11 cellular contexts compared by ENCODE assay signal in genomic region chr13:19618925-19619324, GRCh38. TPM values are rescaled to one million over a fixed set of nuclear protein-coding genes. Genes with fewer than 3 reads are reported as not detected.
DNase-seq lines count a peak whose midpoint lies in the region; ATAC-seq, FAIRE-seq and TF ChIP-seq lines count a peak whose summit lies in the region.
"Had no signal": no experiment of that assay in that cellular context is flagged by ENCODE, and none has a peak within 500 bp of the region (broad histone marks: within the 10 kb centered on the region; RNA-seq: fewer than 3 reads in every experiment).

No MANE protein-coding gene starts in this region.

- H3K9ac ChIP-seq in astrocyte (ENCODE audit: low read length): no peak overlapping the region

- H3K9me3 Mint-ChIP-seq in astrocyte (ENCODE audit: unreplicated experiment): peaks cover 13% of the 10 kb centered on the region

- no peaks in the 10 kb centered on the region for H3K27me3 Mint-ChIP-seq in astrocyte (ENCODE audit: low read depth, unreplicated experiment)

- H3K9me3 ChIP-seq in astrocyte (ENCODE audit: insufficient read depth, low read depth, low read length): no peaks in the 10 kb centered on the region
- H3K9me3 ChIP-seq in mucosa of descending colon: no peaks in the 10 kb centered on the region
- H3K9me3 ChIP-seq: neutrophil had no signal

- TF ChIP-seq CTCF in astrocyte (IDR thresholded peaks at IDR 0.05; ENCODE audit: insufficient read depth, low read depth, low read length): peak; percentile 60
- TF ChIP-seq CTCF in mucosa of descending colon (IDR thresholded peaks at IDR 0.05): no peak

- H3K36me3 ChIP-seq in astrocyte (ENCODE audit: insufficient read depth, low read length) (no peaks in the 10 kb centered on the region), mucosa of descending colon (ENCODE audit: low read depth) (no peaks in the 10 kb centered on the region)
- H3K36me3 ChIP-seq: neutrophil had no signal

- no peaks in the 10 kb centered on the region for H3K4me1 Mint-ChIP-seq in astrocyte (ENCODE audit: low read depth, unreplicated experiment)
- H3K4me1 Mint-ChIP-seq: activated B cell treated with CpG ODN at 0.5 μM for 24 hours had no signal

- H3K79me2 ChIP-seq in astrocyte (ENCODE audit: insufficient read depth, low read length): no peaks in the 10 kb centered on the region

- H3K4me2 ChIP-seq in astrocyte (ENCODE audit: low read length): no peak overlapping the region

- FAIRE-seq in astrocyte (lab: Jason Lieb, UNC): no peak

- H3K4me1 ChIP-seq in astrocyte (ENCODE audit: insufficient read depth, low read length) (no peaks in the 10 kb centered on the region), mucosa of descending colon (ENCODE audit: low read depth) (no peaks in the 10 kb centered on the region)

- no peak overlapping the region for H3K4me3 Mint-ChIP-seq in astrocyte (ENCODE audit: unreplicated experiment)
- H3K4me3 Mint-ChIP-seq: activated B cell treated with CpG ODN at 0.5 μM for 24 hours; CD4-positive, CD25-positive, alpha-beta regulatory T cell had no signal

- H3K36me3 Mint-ChIP-seq in astrocyte (ENCODE audit: low read depth, unreplicated experiment): no peaks in the 10 kb centered on the region

- intact Hi-C loops in mucosa of descending colon (cut with DNase I, micrococcal nuclease): no loop called here

- no peak overlapping the region for H3K27ac Mint-ChIP-seq in astrocyte (ENCODE audit: unreplicated experiment)
- H3K27ac Mint-ChIP-seq: activated B cell treated with CpG ODN at 0.5 μM for 24 hours; CD4-positive, CD25-positive, alpha-beta regulatory T cell had no signal

- H3K27ac ChIP-seq in astrocyte (ENCODE audit: low read depth, low read length): no peak overlapping the region
- H3K27ac ChIP-seq: neutrophil had no signal

- peak; percentile 12 for DNase-seq in NCI-H2227 (lab: John Stamatoyannopoulos, UW; ENCODE audit: unreplicated experiment)
- no peak for DNase-seq in NCI-H2227 treated with DMSO at 0.1 percent for 48 hours (lab: John Stamatoyannopoulos, UW)
- peak; percentile 86 for DNase-seq in HT-29 (ENCODE audit: low spot score)
- DNase-seq in astrocyte (ENCODE audit: low read depth): no peak
- DNase-seq in mucosa of descending colon: peak in 1 of 3 donors; percentile 68
- no peak for DNase-seq in NCI-H2196 treated with DMSO at 0.1 percent for 48 hours (lab: John Stamatoyannopoulos, UW; ENCODE audit: unreplicated experiment)
- DNase-seq: activated B cell treated with CpG ODN at 0.5 μM for 24 hours had no signal

- H4K20me1 ChIP-seq in astrocyte (ENCODE audit: insufficient read depth, low read length): no peaks in the 10 kb centered on the region

- no peak overlapping the region for H3K4me3 ChIP-seq in astrocyte (ENCODE audit: insufficient read depth, low read depth, low read length)
- no peak overlapping the region for H3K4me3 ChIP-seq in mucosa of descending colon

- H3K27me3 ChIP-seq in astrocyte (ENCODE audit: insufficient read depth, low read length): no peaks in the 10 kb centered on the region
- H3K27me3 ChIP-seq: neutrophil had no signal

- H2AFZ ChIP-seq in astrocyte (ENCODE audit: low read depth, low read length): no peak overlapping the region

- ATAC-seq in mucosa of descending colon: peak; percentile 74
- no peak for ATAC-seq in GM21825 (IDR thresholded peaks at IDR 0.05; ENCODE audit: unreplicated experiment)
- ATAC-seq in GM19395 (IDR thresholded peaks at IDR 0.05; ENCODE audit: unreplicated experiment): no peak

RNA-seq across cellular contexts. Expression of gene MPHOSPH8, which starts 14.5 kb away (rescaled TPM):
- 13.6 and 14.9 TPM in 2 replicates for total RNA-seq in HT-29 (2014; rRNA removed; shearing (Covaris generic))
- total RNA-seq in astrocyte: 18.0 and 22.9 TPM in 2 replicates
- total RNA-seq in mucosa of descending colon: 10 to 100 TPM; 27.2 to 65.0 (median 33.5) TPM

RNA-seq across cellular contexts. Expression of gene TPTE2, which starts 57.6 kb away (rescaled TPM):
- total RNA-seq in HT-29 (2014; rRNA removed; shearing (Covaris generic)): not detected in 2 replicates
- total RNA-seq in astrocyte: not detected in 2 replicates
- total RNA-seq in mucosa of descending colon: not detected
- total RNA-seq: activated B cell treated with CpG ODN at 0.5 μM for 24 hours; CD4-positive, CD25-positive, alpha-beta regulatory T cell had no signal

Comparison
In these comparisons a context has a peak if more than half of its experiments do, and no peak if none do; other contexts are left out.
1. DNase-seq: peak in NCI-H2227 (single experiment) and HT-29 (single experiment); none in NCI-H2227 treated with DMSO at 0.1 percent for 48 hours (single experiment), astrocyte (single experiment) and NCI-H2196 treated with DMSO at 0.1 percent for 48 hours (single experiment).